In the genomic region with DNA sequence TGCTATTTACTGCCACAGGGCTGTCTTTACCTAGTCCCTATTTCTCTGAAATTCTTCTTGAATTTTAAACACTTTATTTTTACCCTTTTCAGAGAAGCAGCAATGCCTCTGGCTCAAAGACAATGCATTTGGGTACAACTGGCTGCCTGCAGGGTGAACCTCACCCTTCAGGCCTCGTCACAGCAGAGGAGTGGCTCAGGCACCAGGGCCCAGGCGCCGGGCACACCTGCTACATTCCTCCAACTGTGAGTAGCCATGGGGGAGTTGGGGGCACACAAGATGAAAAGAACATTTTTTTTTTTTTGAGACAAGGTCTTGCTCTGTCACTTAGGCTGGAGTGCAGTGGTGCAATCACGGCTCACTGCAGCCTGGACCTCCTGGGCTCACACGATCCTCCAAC, we compare ENCODE assay signal across 27 cellular contexts.
"Had no signal": no experiment of that assay in that cellular context is flagged by ENCODE, and none has a peak within 500 bp of the region (broad histone marks: within the 10 kb centered on the region; RNA-seq: fewer than 3 reads in every experiment).

No MANE protein-coding gene starts in this region.

- H3K4me1 ChIP-seq: prostate gland, suprapubic skin, vagina had no signal

- H3K4me3 Mint-ChIP-seq: immature natural killer cell; naive thymus-derived CD4-positive, alpha-beta T cell; natural killer cell treated with Interleukin-12 subunit alpha and Interleukin-12 subunit beta and Interleukin-15 and Interleukin-18, amount 100 ng/mL, for 72 hours; stimulated activated effector memory CD8-positive, alpha-beta T cell treated with anti-CD3 and anti-CD28 coated beads, Interleukin-12 subunit alpha, Interleukin-12 subunit beta, amount 100 ng/mL, for 72 hours; stimulated activated naive CD8-positive, alpha-beta T cell treated with anti-CD3 and anti-CD28 coated beads, Interleukin-15, Interleukin-2, amounts not matched to agents 100 ng/mL and 50 ng/mL, for 24 hours had no signal

- H3K36me3 Mint-ChIP-seq: immature natural killer cell; naive thymus-derived CD4-positive, alpha-beta T cell; natural killer cell treated with Interleukin-12 subunit alpha and Interleukin-12 subunit beta and Interleukin-15 and Interleukin-18, amount 100 ng/mL, for 72 hours; stimulated activated effector memory CD8-positive, alpha-beta T cell treated with anti-CD3 and anti-CD28 coated beads, Interleukin-12 subunit alpha, Interleukin-12 subunit beta, amount 100 ng/mL, for 72 hours had no signal

- FAIRE-seq: islet of Langerhans, kidney, pancreas, small intestine had no signal

- H3K27ac ChIP-seq: left ventricle myocardium inferior, pancreas, prostate gland, sigmoid colon, spleen, suprapubic skin, thoracic aorta, tibial artery, upper lobe of left lung, vagina had no signal

- H3K27ac Mint-ChIP-seq: immature natural killer cell; naive thymus-derived CD4-positive, alpha-beta T cell; natural killer cell treated with Interleukin-12 subunit alpha and Interleukin-12 subunit beta and Interleukin-15 and Interleukin-18, amount 100 ng/mL, for 72 hours; stimulated activated effector memory CD8-positive, alpha-beta T cell treated with anti-CD3 and anti-CD28 coated beads, Interleukin-12 subunit alpha, Interleukin-12 subunit beta, amount 100 ng/mL, for 72 hours; stimulated activated naive CD8-positive, alpha-beta T cell treated with anti-CD3 and anti-CD28 coated beads, Interleukin-15, Interleukin-2, amounts not matched to agents 100 ng/mL and 50 ng/mL, for 24 hours had no signal

- H3K4me1 Mint-ChIP-seq: stimulated activated effector memory CD8-positive, alpha-beta T cell treated with anti-CD3 and anti-CD28 coated beads, Interleukin-12 subunit alpha, Interleukin-12 subunit beta, amount 100 ng/mL, for 72 hours had no signal

- ATAC-seq: mucosa of descending colon; naive thymus-derived CD4-positive, alpha-beta T cell; natural killer cell treated with Interleukin-12 subunit alpha and Interleukin-12 subunit beta and Interleukin-15 and Interleukin-18, amount 100 ng/mL, for 72 hours; pancreas; right cardiac atrium; stimulated activated effector memory CD8-positive, alpha-beta T cell treated with anti-CD3 and anti-CD28 coated beads, Interleukin-12 subunit alpha, Interleukin-12 subunit beta, amount 100 ng/mL, for 72 hours had no signal

- DNase-seq: hippocampal formation; immature natural killer cell; kidney; left ventricle myocardium inferior; midbrain; mucosa of descending colon; naive thymus-derived CD4-positive, alpha-beta T cell; pancreas; posterior cingulate gyrus; retina; right cardiac atrium; sigmoid colon; small intestine; spleen; stimulated activated CD4-positive, alpha-beta T cell treated with anti-CD3 and anti-CD28 coated beads, Interleukin-4, amount 100 ng/mL, for 24 hours; stimulated activated naive CD4-positive, alpha-beta T cell; tibial artery had no signal

- H3K27me3 ChIP-seq: pancreas, sigmoid colon, tibial artery, upper lobe of left lung, vagina had no signal

- H3K4me3 ChIP-seq: left ventricle myocardium inferior, lung, mucosa of descending colon, pancreas, prostate gland, sigmoid colon, spleen, suprapubic skin, thoracic aorta, tibial artery, upper lobe of left lung, vagina had no signal

- H3K36me3 ChIP-seq: left ventricle myocardium inferior, pancreas, prostate gland, sigmoid colon, spleen, suprapubic skin, thoracic aorta, tibial artery, upper lobe of left lung, vagina had no signal

- H3K9me3 ChIP-seq: left ventricle myocardium inferior, mucosa of descending colon, pancreas, prostate gland, sigmoid colon, spleen, suprapubic skin, thoracic aorta, tibial artery, upper lobe of left lung, vagina had no signal

- H3K9me3 Mint-ChIP-seq: naive thymus-derived CD4-positive, alpha-beta T cell; natural killer cell treated with Interleukin-12 subunit alpha and Interleukin-12 subunit beta and Interleukin-15 and Interleukin-18, amount 100 ng/mL, for 72 hours; stimulated activated effector memory CD8-positive, alpha-beta T cell treated with anti-CD3 and anti-CD28 coated beads, Interleukin-12 subunit alpha, Interleukin-12 subunit beta, amount 100 ng/mL, for 72 hours; stimulated activated naive CD8-positive, alpha-beta T cell treated with anti-CD3 and anti-CD28 coated beads, Interleukin-15, Interleukin-2, amounts not matched to agents 100 ng/mL and 50 ng/mL, for 24 hours had no signal
